Comparison of ENCODE assay signal across 8 cellular contexts in genomic region chr9:33817327-33818166, GRCh38. TPM values are rescaled to one million over a fixed set of nuclear protein-coding genes. Genes with fewer than 3 reads are reported as not detected.
DNase-seq lines count a peak whose midpoint lies in the region; TF ChIP-seq lines count a peak whose summit lies in the region.

No MANE protein-coding gene starts in this region.

- no peaks in the 10 kb centered on the region for H3K9me3 ChIP-seq in liver (ENCODE audit: control insufficient read depth in 4 of 4, low read length in 3 of 4)

- peaks cover 15% of the 10 kb centered on the region; the same call in 1 of the 2 replicates for H3K36me3 Mint-ChIP-seq in HFFc6 (ENCODE audit: low read depth)
- H3K36me3 Mint-ChIP-seq in activated CD4-positive, alpha-beta T cell treated with anti-CD3 and anti-CD28 coated beads, Interleukin-2, amount 10 ng/mL, durations not matched to agents 7 days and 5 days (ENCODE audit: low read depth): peaks cover 11% of the 10 kb centered on the region
- H3K36me3 Mint-ChIP-seq in dendritic cell treated with granulocyte-macrophage colony-stimulating factor and Interleukin-4, amounts not matched to agents 40 ng/mL and 50 ng/mL, for 4 days (ENCODE audit: low read depth): peaks cover 14% of the 10 kb centered on the region

- no peak for TF ChIP-seq RAD21 in liver (IDR thresholded peaks at IDR 0.05)

- DNase-seq in NCI-H2107 treated with DMSO at 0.1 percent for 48 hours (lab: John Stamatoyannopoulos, UW; ENCODE audit: unreplicated experiment) (peak; percentile 25), NCI-H2107 (lab: John Stamatoyannopoulos, UW) (no peak), HFFc6 (peak; percentile 74), NCI-H146 (lab: John Stamatoyannopoulos, UW) (peak; percentile 90)
- DNase-seq in activated CD4-positive, alpha-beta T cell treated with anti-CD3 and anti-CD28 coated beads, Interleukin-2, amount 10 ng/mL, durations not matched to agents 7 days and 5 days: peak; percentile 72
- peak; percentile 48 for DNase-seq in stimulated activated CD4-positive, alpha-beta T cell treated with anti-CD3 and anti-CD28 coated beads, Interleukin-4, amount 100 ng/mL, for 24 hours

- peak overlapping the region; percentile 89 for H3K4me3 Mint-ChIP-seq in HFFc6
- peak overlapping the region; percentile 84 for H3K4me3 Mint-ChIP-seq in activated CD4-positive, alpha-beta T cell treated with anti-CD3 and anti-CD28 coated beads, Interleukin-2, amount 10 ng/mL, durations not matched to agents 7 days and 5 days
- peak overlapping the region; percentile 73 for H3K4me3 Mint-ChIP-seq in dendritic cell treated with granulocyte-macrophage colony-stimulating factor and Interleukin-4, amounts not matched to agents 40 ng/mL and 50 ng/mL, for 4 days

- peaks cover 5 to 42% (median 15%) of the 10 kb centered on the region in 4 donors for H3K4me1 ChIP-seq in liver (ENCODE audit: control insufficient read depth in 4 of 4, insufficient read depth in 4 of 4, low read length in 3 of 4)

- CTCF ChIA-PET in activated CD4-positive, alpha-beta T cell treated with anti-CD3 and anti-CD28 coated beads, Interleukin-2, amount 10 ng/mL, durations not matched to agents 7 days and 5 days (lab: Charles Lee): interaction anchor here (0.7 kb wide), 1 partner anchor 544 kb away, joined by 3 read pairs; no protein-coding TSS in a partner anchor

- intact Hi-C loops in dendritic cell treated with granulocyte-macrophage colony-stimulating factor and Interleukin-4, amounts not matched to agents 40 ng/mL and 50 ng/mL, for 4 days (cut with micrococcal nuclease): no loop called here

- under 1% methylated on average over 81 of the region's 81 CpGs for WGBS in liver

- H3K36me3 ChIP-seq in liver (ENCODE audit: control insufficient read depth in 4 of 4, insufficient read depth in 3 of 4, low read depth in 1 of 4, low read length in 3 of 4): no peaks in the 10 kb centered on the region

- POLR2A ChIA-PET in activated CD4-positive, alpha-beta T cell treated with anti-CD3 and anti-CD28 coated beads, Interleukin-2, amount 10 ng/mL, durations not matched to agents 7 days and 5 days (lab: Charles Lee): no interaction called here

- H3K4me1 Mint-ChIP-seq in HFFc6 (ENCODE audit: low read depth): peaks cover 56% of the 10 kb centered on the region
- peaks cover 52% of the 10 kb centered on the region for H3K4me1 Mint-ChIP-seq in activated CD4-positive, alpha-beta T cell treated with anti-CD3 and anti-CD28 coated beads, Interleukin-2, amount 10 ng/mL, durations not matched to agents 7 days and 5 days
- H3K4me1 Mint-ChIP-seq in dendritic cell treated with granulocyte-macrophage colony-stimulating factor and Interleukin-4, amounts not matched to agents 40 ng/mL and 50 ng/mL, for 4 days (ENCODE audit: low read depth): peaks cover 49% of the 10 kb centered on the region

- peak overlapping the region; percentile 94 for H3K27ac Mint-ChIP-seq in HFFc6
- peak overlapping the region; percentile 99 for H3K27ac Mint-ChIP-seq in activated CD4-positive, alpha-beta T cell treated with anti-CD3 and anti-CD28 coated beads, Interleukin-2, amount 10 ng/mL, durations not matched to agents 7 days and 5 days
- peak overlapping the region; percentile 99 for H3K27ac Mint-ChIP-seq in dendritic cell treated with granulocyte-macrophage colony-stimulating factor and Interleukin-4, amounts not matched to agents 40 ng/mL and 50 ng/mL, for 4 days

- H3K9ac ChIP-seq in liver (ENCODE audit: low read depth in 1 of 2, low read length in 2 of 2): peak overlapping the region; percentile 66 to 82

- no peaks in the 10 kb centered on the region for H3K9me3 Mint-ChIP-seq in HFFc6
- H3K9me3 Mint-ChIP-seq in activated CD4-positive, alpha-beta T cell treated with anti-CD3 and anti-CD28 coated beads, Interleukin-2, amount 10 ng/mL, durations not matched to agents 7 days and 5 days: no peaks in the 10 kb centered on the region
- no peaks in the 10 kb centered on the region for H3K9me3 Mint-ChIP-seq in dendritic cell treated with granulocyte-macrophage colony-stimulating factor and Interleukin-4, amounts not matched to agents 40 ng/mL and 50 ng/mL, for 4 days

- peaks cover 2% of the 10 kb centered on the region for H3K27me3 Mint-ChIP-seq in HFFc6 (ENCODE audit: insufficient read depth)
- H3K27me3 Mint-ChIP-seq in activated CD4-positive, alpha-beta T cell treated with anti-CD3 and anti-CD28 coated beads, Interleukin-2, amount 10 ng/mL, durations not matched to agents 7 days and 5 days: peaks cover under 1% of the 10 kb centered on the region
- no peaks in the 10 kb centered on the region for H3K27me3 Mint-ChIP-seq in dendritic cell treated with granulocyte-macrophage colony-stimulating factor and Interleukin-4, amounts not matched to agents 40 ng/mL and 50 ng/mL, for 4 days

- peak overlapping the region; percentile 94 to 97 (median 97) for H3K4me3 ChIP-seq in liver (ENCODE audit: low read depth in 1 of 3, low read length in 3 of 3)

- H3K27ac ChIP-seq in liver (ENCODE audit: low read depth in 1 of 2, low read length in 2 of 2): peak overlapping the region; percentile 94 to 98

- H3K27me3 ChIP-seq in liver (ENCODE audit: control insufficient read depth in 4 of 4, insufficient read depth in 4 of 4, low read length in 3 of 4): no peaks in the 10 kb centered on the region

- TF ChIP-seq CTCF in HFFc6 (IDR thresholded peaks at IDR 0.05): peak; percentile 58
- TF ChIP-seq CTCF in liver (IDR thresholded peaks at IDR 0.05; ENCODE audit: low read depth, low read length, missing input control): peak; percentile 22

TF ChIP-seq in liver, 16 proteins besides CTCF, POLR2A, EP300 and RAD21 (continues in another document):
- TF ChIP-seq GABPA (IDR thresholded peaks at IDR 0.05 in 1 of 2, conservative IDR thresholded peaks at IDR 0.05 in 1 of 2) (no peak), JUND (IDR thresholded peaks at IDR 0.05) (no peak), YY1 (IDR thresholded peaks at IDR 0.05) (no peak), NR2F2 (IDR thresholded peaks at IDR 0.05) (no peak), MAX (IDR thresholded peaks at IDR 0.05) (no peak), EGR1 (IDR thresholded peaks at IDR 0.05; ENCODE audit: low read depth in 2 of 2) (no peak), HNF4G (IDR thresholded peaks at IDR 0.05) (no peak), RXRA (IDR thresholded peaks at IDR 0.05) (no peak), REST (IDR thresholded peaks at IDR 0.05) (no peak), TAF1 (conservative IDR thresholded peaks at IDR 0.05) (no peak), ZBTB33 (IDR thresholded peaks at IDR 0.05) (no peak), HNF4A (conservative IDR thresholded peaks at IDR 0.05) (no peak), FOXA2 (IDR thresholded peaks at IDR 0.05) (no peak), SP1 (IDR thresholded peaks at IDR 0.05) (no peak)

RNA-seq across cellular contexts. Expression of gene UBE2R2, which starts 0.6 kb away (rescaled TPM):
- total RNA-seq in HFFc6 (2021; fragmentation: NEBNext Ultra II Directional; extraction: Animal tissue kit (Norgen Biotek cat#: 25700)): 10 to 100 TPM; 39.7 to 49.3 (median 46.6) TPM
- 10 to 100 TPM; 33.1 to 36.6 TPM for total RNA-seq in activated CD4-positive, alpha-beta T cell treated with anti-CD3 and anti-CD28 coated beads, Interleukin-2, amount 10 ng/mL, durations not matched to agents 7 days and 5 days
- 10 to 100 TPM; 10.8 to 13.4 TPM for total RNA-seq in liver
- polyA plus RNA-seq in liver: 10 to 100 TPM; 15.0 TPM

RNA-seq across cellular contexts. Expression of gene PRSS3, which starts 22.2 kb away (rescaled TPM):
- 10 to 100 TPM; 18.9 to 40.4 (median 23.8) TPM for total RNA-seq in HFFc6 (2021; fragmentation: NEBNext Ultra II Directional; extraction: Animal tissue kit (Norgen Biotek cat#: 25700))
- total RNA-seq in activated CD4-positive, alpha-beta T cell treated with anti-CD3 and anti-CD28 coated beads, Interleukin-2, amount 10 ng/mL, durations not matched to agents 7 days and 5 days: not detected
- 1 to 10 TPM in 1 of 2 donors, under 1 TPM in 1; 0.25 to 1.9 TPM for total RNA-seq in liver
- polyA plus RNA-seq in liver: 1 to 10 TPM; 4.1 to 8.7 TPM

Comparison
In these comparisons a context has a peak if more than half of its experiments do, and no peak if none do; other contexts are left out.
1. RNA of gene PRSS3, which starts 22.2 kb away (total RNA-seq): 18.9 to 40.4 TPM in HFFc6; 0.25 to 1.9 TPM in liver and not detected in activated CD4-positive, alpha-beta T cell treated with anti-CD3 and anti-CD28 coated beads, Interleukin-2, amount 10 ng/mL, durations not matched to agents 7 days and 5 days; every median in the first group is over 4 times any median in the second.
2. Peak in every context shown above with its lines, with median percentiles within 50 percentile points of each other: H3K27ac Mint-ChIP-seq and H3K4me3 Mint-ChIP-seq.